In the genomic region with DNA sequence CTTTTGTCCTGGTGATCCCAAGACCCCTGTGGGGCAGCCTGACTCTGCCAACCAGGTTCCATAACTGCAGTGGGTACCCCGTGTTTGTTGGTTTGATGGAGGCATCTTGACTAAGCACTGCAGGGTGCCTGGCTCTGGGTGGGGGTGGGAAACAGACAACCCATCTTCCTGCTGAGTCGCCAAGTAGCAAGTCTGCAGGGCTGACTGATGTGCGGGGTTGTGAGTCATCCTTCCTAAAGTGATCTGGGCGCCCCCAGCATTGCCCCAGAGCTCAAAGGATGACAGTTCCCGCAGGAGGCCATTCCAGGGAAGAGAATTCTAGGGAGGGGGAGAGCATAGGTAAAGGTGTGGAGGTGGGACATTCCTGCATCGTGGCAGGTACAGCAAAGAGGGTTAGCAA, we compare ENCODE assay signal across 11 cellular contexts. TPM values are rescaled to one million over a fixed set of nuclear protein-coding genes. Genes with fewer than 3 reads are reported as not detected.
DNase-seq lines count a peak whose midpoint lies in the region; ATAC-seq, FAIRE-seq and TF ChIP-seq lines count a peak whose summit lies in the region.
"Had no signal": no experiment of that assay in that cellular context is flagged by ENCODE, and none has a peak within 500 bp of the region (broad histone marks: within the 10 kb centered on the region; RNA-seq: fewer than 3 reads in every experiment).

No MANE protein-coding gene starts in this region.

- peak overlapping the region; percentile 95 for H3K27ac Mint-ChIP-seq in nephron progenitor cell
- H3K27ac Mint-ChIP-seq: activated naive CD4-positive, alpha-beta T cell treated with anti-CD3 and anti-CD28 coated beads, Interleukin-2, amount 50 U/mL, for 24 hours; dendritic cell treated with granulocyte-macrophage colony-stimulating factor and Interleukin-4, amounts not matched to agents 40 ng/mL and 50 ng/mL, for 4 days had no signal

- H3K9me3 Mint-ChIP-seq in nephron progenitor cell, result no peaks in the 10 kb centered on the region
- H3K9me3 Mint-ChIP-seq: activated naive CD4-positive, alpha-beta T cell treated with anti-CD3 and anti-CD28 coated beads, Interleukin-2, amount 50 U/mL, for 24 hours; dendritic cell treated with granulocyte-macrophage colony-stimulating factor and Interleukin-4, amounts not matched to agents 40 ng/mL and 50 ng/mL, for 4 days had no signal

- H3K36me3 Mint-ChIP-seq in nephron progenitor cell (ENCODE audit: low read depth), result peaks cover 39% of the 10 kb centered on the region
- H3K36me3 Mint-ChIP-seq: activated naive CD4-positive, alpha-beta T cell treated with anti-CD3 and anti-CD28 coated beads, Interleukin-2, amount 50 U/mL, for 24 hours had no signal

- H3K4me3 Mint-ChIP-seq in nephron progenitor cell, result no peak overlapping the region
- H3K4me3 Mint-ChIP-seq: activated naive CD4-positive, alpha-beta T cell treated with anti-CD3 and anti-CD28 coated beads, Interleukin-2, amount 50 U/mL, for 24 hours; dendritic cell treated with granulocyte-macrophage colony-stimulating factor and Interleukin-4, amounts not matched to agents 40 ng/mL and 50 ng/mL, for 4 days had no signal

- FAIRE-seq in frontal cortex (lab: Jason Lieb, UNC), result no peak
- FAIRE-seq: keratinocyte had no signal

- TF ChIP-seq CTCF in nephron progenitor cell (IDR thresholded peaks at IDR 0.05), result no peak

- no peak for ATAC-seq in HG03378 (IDR thresholded peaks at IDR 0.05; ENCODE audit: unreplicated experiment)

- peaks cover 53% of the 10 kb centered on the region for H3K4me1 Mint-ChIP-seq in nephron progenitor cell
- H3K4me1 Mint-ChIP-seq: activated naive CD4-positive, alpha-beta T cell treated with anti-CD3 and anti-CD28 coated beads, Interleukin-2, amount 50 U/mL, for 24 hours had no signal

- peaks cover 2% of the 10 kb centered on the region for H3K27me3 Mint-ChIP-seq in nephron progenitor cell (ENCODE audit: low read depth, poor library complexity)

- DNase-seq in ELF-1 (ENCODE audit: low read depth, low spot score) (peak; percentile 72), M059J (ENCODE audit: low read depth) (peak; percentile 47), caudate nucleus (lab: John Stamatoyannopoulos, UW) (peak in 31 of 61 donors; percentile 20 to 85 (median 46)), nephron progenitor cell (no peak), NCI-H524 (lab: John Stamatoyannopoulos, UW) (no peak), T1000 (lab: John Stamatoyannopoulos, UW) (no peak), frontal cortex (ENCODE audit: low spot score in 2 of 2) (no peak)

- H3K27ac ChIP-seq in caudate nucleus (ENCODE audit: low read depth, low read length), result no peak overlapping the region

RNA-seq across cellular contexts. Expression of gene DAB2IP, which starts 23.5 kb away (rescaled TPM):
- 2.6 and 6.2 TPM in 2 replicates for total RNA-seq in M059J (2014; rRNA removed; shearing (Covaris generic))
- 12.6 TPM for total RNA-seq in frontal cortex

Comparison
In these comparisons a context has a peak if more than half of its experiments do, and no peak if none do; other contexts are left out.
1. DNase-seq: peak in ELF-1 (single experiment), M059J (single experiment) and caudate nucleus (31 of 61); none in nephron progenitor cell (single experiment), NCI-H524 (0 of 2), T1000 (single experiment) and frontal cortex (0 of 2).